Comparison of ENCODE assay signal across 11 cellular contexts in the genomic region with DNA sequence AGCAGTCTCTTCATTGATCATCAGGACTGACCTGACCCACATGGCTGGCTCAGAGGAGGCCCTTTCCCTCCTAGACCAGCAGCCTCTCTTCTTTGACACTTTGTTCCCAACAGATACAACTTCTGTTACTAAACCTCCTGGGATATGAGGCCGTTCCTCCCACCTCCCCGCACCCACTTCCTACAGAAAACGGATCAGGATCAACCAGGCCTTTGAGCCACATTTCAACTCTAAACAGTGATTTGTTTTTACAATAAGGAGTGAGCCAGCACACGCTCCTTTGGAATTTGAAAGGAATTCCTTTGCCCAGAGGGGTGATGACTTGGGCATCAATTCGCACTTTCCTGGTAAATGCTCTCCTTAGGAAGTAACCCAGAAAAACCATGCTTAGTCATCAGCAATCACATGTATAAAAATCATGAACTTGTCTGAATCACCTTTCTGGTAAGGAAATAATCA.
DNase-seq lines count a peak whose midpoint lies in the region; ATAC-seq and TF ChIP-seq lines count a peak whose summit lies in the region.
"Had no signal": no experiment of that assay in that cellular context is flagged by ENCODE, and none has a peak within 500 bp of the region (broad histone marks: within the 10 kb centered on the region; RNA-seq: fewer than 3 reads in every experiment).

No MANE protein-coding gene starts in this region.

- H3K4me1 Mint-ChIP-seq in endothelial cell (ENCODE audit: unreplicated experiment): peaks cover 8% of the 10 kb centered on the region

- H3K36me3 ChIP-seq in mesodermal cell (ENCODE audit: control insufficient read depth, insufficient read depth, low read length): no peaks in the 10 kb centered on the region
- H3K36me3 ChIP-seq: SJCRH30 had no signal

- no peaks in the 10 kb centered on the region for H3K27me3 Mint-ChIP-seq in endothelial cell (ENCODE audit: unreplicated experiment)

- ATAC-seq in GM19035 (IDR thresholded peaks at IDR 0.05; ENCODE audit: unreplicated experiment) (no peak), GM21529 (IDR thresholded peaks at IDR 0.05; ENCODE audit: unreplicated experiment) (no peak), HG02938 (IDR thresholded peaks at IDR 0.05; ENCODE audit: unreplicated experiment) (no peak)

- H3K27ac ChIP-seq in mesodermal cell (ENCODE audit: low read depth, low read length, severe bottlenecking): peak overlapping the region; percentile 88
- H3K27ac ChIP-seq: SJCRH30 had no signal

- DNase-seq in AG20443 (ENCODE audit: low spot score): peak; percentile 85
- DNase-seq in NCI-H460 (ENCODE audit: extremely low read depth, low read depth): peak; percentile 99
- no peak for DNase-seq in endothelial cell (ENCODE audit: low spot score)
- DNase-seq in DMS 273 (lab: John Stamatoyannopoulos, UW; ENCODE audit: unreplicated experiment): no peak
- DNase-seq: activated T-cell treated with anti-CD3 and anti-CD28 coated beads, Interleukin-2, amount 50 U/mL, for 48 hours; NCI-H1105 had no signal

- TF ChIP-seq CTCF in endothelial cell (IDR thresholded peaks at IDR 0.05; ENCODE audit: unreplicated experiment): no peak

- no peaks in the 10 kb centered on the region for H3K36me3 Mint-ChIP-seq in endothelial cell (ENCODE audit: low read depth, unreplicated experiment)

- peak overlapping the region; percentile 64 for H3K27ac Mint-ChIP-seq in endothelial cell (ENCODE audit: unreplicated experiment)

- WGBS in mesodermal cell (ENCODE audit: insufficient coverage in 2 of 2), 2 experiments: 21 to 39% methylated on average over 2 to 4 of the region's 5 CpGs

- peaks cover 30% of the 10 kb centered on the region for H3K4me1 ChIP-seq in mesodermal cell (ENCODE audit: control insufficient read depth, insufficient read depth, low read length, poor library complexity, severe bottlenecking)
- H3K4me1 ChIP-seq: SJCRH30 had no signal

- H3K4me3 ChIP-seq in mesodermal cell (ENCODE audit: extremely low read depth, insufficient read depth, low read length, poor library complexity, severe bottlenecking): no peak overlapping the region
- H3K4me3 ChIP-seq: SJCRH30 had no signal

- no peak overlapping the region for H3K4me3 Mint-ChIP-seq in endothelial cell (ENCODE audit: unreplicated experiment)

- H3K9me3 Mint-ChIP-seq in endothelial cell (ENCODE audit: unreplicated experiment): no peaks in the 10 kb centered on the region

- H3K9me3 ChIP-seq in mesodermal cell (ENCODE audit: control insufficient read depth, low read length): peaks cover 18% of the 10 kb centered on the region
- H3K9me3 ChIP-seq: SJCRH30 had no signal

Comparison
In these comparisons a context has a peak if more than half of its experiments do, and no peak if none do; other contexts are left out.
1. DNase-seq: peak in AG20443 (single experiment) and NCI-H460 (single experiment); none in endothelial cell (single experiment) and DMS 273 (single experiment).